ENCODE assay signal across 1 cellular context in the genomic region with DNA sequence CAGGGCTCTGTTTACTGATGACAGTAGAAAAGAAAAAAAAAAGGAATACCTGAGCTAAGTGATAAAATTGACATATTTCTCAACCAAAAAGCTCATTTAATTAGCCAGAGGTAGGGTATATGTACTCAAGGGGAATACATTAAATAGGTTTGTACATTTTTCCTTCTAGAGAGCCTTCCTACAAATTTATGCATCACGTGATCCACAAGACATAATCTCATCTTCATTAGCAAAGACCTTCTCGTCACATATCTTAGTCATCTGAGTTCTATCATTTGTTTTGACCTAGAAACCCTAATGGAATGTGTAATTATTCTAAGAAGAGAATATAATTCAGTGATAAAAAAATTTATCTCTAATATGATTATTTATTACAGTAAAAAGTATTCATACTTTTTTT.
TF ChIP-seq lines count a peak whose summit lies in the region.

No MANE protein-coding gene starts in this region.

TF ChIP-seq in K562, 482 proteins besides CTCF, POLR2A, EP300 and RAD21:
- 0 out of 2 replicates have a peak, but pooled peaks have one; percentile 7 for TF ChIP-seq CBFA2T2 (conservative IDR thresholded peaks at IDR 0.05)
- TF ChIP-seq TFE3 (CRISPR knock-in tag; IDR thresholded peaks at IDR 0.05), result peak; percentile 88
- TF ChIP-seq MGA (IDR thresholded peaks at IDR 0.05), result no peak
- peak; percentile 57 for TF ChIP-seq RAD51 (IDR thresholded peaks at IDR 0.05; ENCODE audit: borderline replicate concordance, low read depth)
